In genomic region chr3:128436214-128436613, GRCh38 we compare ENCODE assay signal across 37 cellular contexts. TPM values are rescaled to one million over a fixed set of nuclear protein-coding genes. Genes with fewer than 3 reads are reported as not detected.
"Had no signal": no experiment of that assay in that cellular context is flagged by ENCODE, and none has a peak within 500 bp of the region (broad histone marks: within the 10 kb centered on the region; RNA-seq: fewer than 3 reads in every experiment).

No MANE protein-coding gene starts in this region.

- H3K27ac ChIP-seq: ascending aorta, cardiac muscle cell, coronary artery, dorsolateral prefrontal cortex, stomach, thyroid gland had no signal

- H3K4me1 Mint-ChIP-seq: activated naive CD8-positive, alpha-beta T cell treated with anti-CD3 and anti-CD28 coated beads, Interleukin-2, amount 10 ng/mL, durations not matched to agents 7 days and 5 days had no signal

- H3K36me3 Mint-ChIP-seq: activated CD4-positive, alpha-beta memory T cell treated with anti-CD3 and anti-CD28 coated beads for 36 hours; activated naive CD4-positive, alpha-beta T cell treated with anti-CD3 and anti-CD28 coated beads, Interleukin-2, amount 10 ng/mL, durations not matched to agents 7 days and 5 days; activated naive CD8-positive, alpha-beta T cell treated with anti-CD3 and anti-CD28 coated beads, Interleukin-2, amount 10 ng/mL, durations not matched to agents 7 days and 5 days; brain; stimulated activated naive B cell treated with anti-CD40 and anti-IgM and Interleukin-4, amounts not matched to agents 10 μg/mL and 1 μg/mL and 100 μg/mL, for 72 hours had no signal

- DNase-seq: activated CD4-positive, alpha-beta memory T cell treated with anti-CD3 and anti-CD28 coated beads for 36 hours; activated CD4-positive, alpha-beta T cell treated with anti-CD3 and anti-CD28 coated beads, Interleukin-2, amount 10 ng/mL, durations not matched to agents 24 days and 14 days; activated CD4-positive, CD25-positive, alpha-beta regulatory T cell treated with anti-CD3 and anti-CD28 coated beads, Interleukin-2, amount 50 U/mL, for 72 hours; activated CD8-positive, alpha-beta memory T cell treated with anti-CD3 and anti-CD28 coated beads, Interleukin-2, amount 50 U/mL, for 4 hours; activated gamma-delta T cell; activated naive CD4-positive, alpha-beta T cell treated with anti-CD3 and anti-CD28 coated beads, Interleukin-2, amount 10 ng/mL, durations not matched to agents 7 days and 5 days; activated naive CD8-positive, alpha-beta T cell treated with anti-CD3 and anti-CD28 coated beads, Interleukin-2, amount 10 ng/mL, durations not matched to agents 7 days and 5 days; activated T-cell treated with anti-CD3 and anti-CD28 coated beads, Interleukin-2, amount 50 U/mL, for 1 hour; dorsolateral prefrontal cortex; effector memory CD4-positive, alpha-beta T cell; foreskin fibroblast; head of caudate nucleus; hippocampal formation; kidney; midbrain; naive thymus-derived CD8-positive, alpha-beta T cell; occipital lobe; stimulated activated CD4-positive, alpha-beta T cell treated with anti-CD3 and anti-CD28 coated beads, Interleukin-1b, Interleukin-23, amount 100 ng/mL, for 48 hours; stimulated activated CD4-positive, alpha-beta T cell treated with anti-CD3 and anti-CD28 coated beads, Interleukin-4, amount 100 ng/mL, for 4 hours; stimulated activated CD8-positive, alpha-beta memory T cell treated with anti-CD3 and anti-CD28 coated beads, Interleukin-4, amount 100 ng/mL, for 48 hours; stimulated activated naive B cell treated with anti-CD40 and anti-IgM and Interleukin-4, amounts not matched to agents 10 μg/mL and 1 μg/mL and 100 μg/mL, for 72 hours; stomach; T-helper 17 cell; T1000; thyroid gland had no signal

- H3K27ac Mint-ChIP-seq: activated CD4-positive, alpha-beta memory T cell treated with anti-CD3 and anti-CD28 coated beads for 36 hours; activated CD4-positive, alpha-beta T cell treated with anti-CD3 and anti-CD28 coated beads, Interleukin-2, amount 10 ng/mL, durations not matched to agents 24 days and 14 days; activated naive CD4-positive, alpha-beta T cell treated with anti-CD3 and anti-CD28 coated beads, Interleukin-2, amount 10 ng/mL, durations not matched to agents 7 days and 5 days; activated naive CD8-positive, alpha-beta T cell treated with anti-CD3 and anti-CD28 coated beads, Interleukin-2, amount 10 ng/mL, durations not matched to agents 7 days and 5 days; brain; naive thymus-derived CD8-positive, alpha-beta T cell; stimulated activated naive B cell treated with anti-CD40 and anti-IgM and Interleukin-4, amounts not matched to agents 10 μg/mL and 1 μg/mL and 100 μg/mL, for 72 hours; T-helper 17 cell had no signal

- H3K9me3 Mint-ChIP-seq: activated CD4-positive, alpha-beta memory T cell treated with anti-CD3 and anti-CD28 coated beads for 36 hours; activated CD4-positive, alpha-beta T cell treated with anti-CD3 and anti-CD28 coated beads, Interleukin-2, amount 10 ng/mL, durations not matched to agents 24 days and 14 days; activated naive CD4-positive, alpha-beta T cell treated with anti-CD3 and anti-CD28 coated beads, Interleukin-2, amount 10 ng/mL, durations not matched to agents 7 days and 5 days; activated naive CD8-positive, alpha-beta T cell treated with anti-CD3 and anti-CD28 coated beads, Interleukin-2, amount 10 ng/mL, durations not matched to agents 7 days and 5 days; neural crest cell; stimulated activated naive B cell treated with anti-CD40 and anti-IgM and Interleukin-4, amounts not matched to agents 10 μg/mL and 1 μg/mL and 100 μg/mL, for 72 hours had no signal

- H3K4me3 Mint-ChIP-seq: activated CD4-positive, alpha-beta memory T cell treated with anti-CD3 and anti-CD28 coated beads for 36 hours; activated CD4-positive, alpha-beta T cell treated with anti-CD3 and anti-CD28 coated beads, Interleukin-2, amount 10 ng/mL, durations not matched to agents 24 days and 14 days; activated naive CD4-positive, alpha-beta T cell treated with anti-CD3 and anti-CD28 coated beads, Interleukin-2, amount 10 ng/mL, durations not matched to agents 7 days and 5 days; activated naive CD8-positive, alpha-beta T cell treated with anti-CD3 and anti-CD28 coated beads, Interleukin-2, amount 10 ng/mL, durations not matched to agents 7 days and 5 days; brain; naive thymus-derived CD8-positive, alpha-beta T cell; neural crest cell; stimulated activated naive B cell treated with anti-CD40 and anti-IgM and Interleukin-4, amounts not matched to agents 10 μg/mL and 1 μg/mL and 100 μg/mL, for 72 hours; T-helper 17 cell had no signal

- FAIRE-seq: kidney had no signal

RNA-seq across cellular contexts. Expression of gene DNAJB8, which starts 30.5 kb away (rescaled TPM):
- total RNA-seq: activated CD4-positive, alpha-beta memory T cell treated with anti-CD3 and anti-CD28 coated beads for 36 hours; activated CD4-positive, alpha-beta T cell treated with anti-CD3 and anti-CD28 coated beads, Interleukin-2, amount 10 ng/mL, durations not matched to agents 24 days and 14 days; activated CD8-positive, alpha-beta memory T cell treated with anti-CD3 and anti-CD28 coated beads for 36 hours; activated naive CD8-positive, alpha-beta T cell treated with anti-CD3 and anti-CD28 coated beads, Interleukin-2, amount 10 ng/mL, durations not matched to agents 7 days and 5 days; ascending aorta; cardiac muscle cell; cerebellum; dorsolateral prefrontal cortex; endothelial cell of umbilical vein; fibroblast of lung; kidney; lower leg skin; naive thymus-derived CD8-positive, alpha-beta T cell; neural crest cell; occipital lobe; smooth muscle cell; stomach; T-helper 17 cell; thyroid gland; ureter had no signal

RNA-seq across cellular contexts. Expression of gene GATA2, which starts 56.8 kb away (rescaled TPM):
- total RNA-seq: activated CD4-positive, alpha-beta memory T cell treated with anti-CD3 and anti-CD28 coated beads for 36 hours; activated CD4-positive, alpha-beta T cell treated with anti-CD3 and anti-CD28 coated beads, Interleukin-2, amount 10 ng/mL, durations not matched to agents 24 days and 14 days; activated naive CD8-positive, alpha-beta T cell treated with anti-CD3 and anti-CD28 coated beads, Interleukin-2, amount 10 ng/mL, durations not matched to agents 7 days and 5 days; naive thymus-derived CD8-positive, alpha-beta T cell had no signal
